ENCODE assay signal across 8 cellular contexts in the genomic region with DNA sequence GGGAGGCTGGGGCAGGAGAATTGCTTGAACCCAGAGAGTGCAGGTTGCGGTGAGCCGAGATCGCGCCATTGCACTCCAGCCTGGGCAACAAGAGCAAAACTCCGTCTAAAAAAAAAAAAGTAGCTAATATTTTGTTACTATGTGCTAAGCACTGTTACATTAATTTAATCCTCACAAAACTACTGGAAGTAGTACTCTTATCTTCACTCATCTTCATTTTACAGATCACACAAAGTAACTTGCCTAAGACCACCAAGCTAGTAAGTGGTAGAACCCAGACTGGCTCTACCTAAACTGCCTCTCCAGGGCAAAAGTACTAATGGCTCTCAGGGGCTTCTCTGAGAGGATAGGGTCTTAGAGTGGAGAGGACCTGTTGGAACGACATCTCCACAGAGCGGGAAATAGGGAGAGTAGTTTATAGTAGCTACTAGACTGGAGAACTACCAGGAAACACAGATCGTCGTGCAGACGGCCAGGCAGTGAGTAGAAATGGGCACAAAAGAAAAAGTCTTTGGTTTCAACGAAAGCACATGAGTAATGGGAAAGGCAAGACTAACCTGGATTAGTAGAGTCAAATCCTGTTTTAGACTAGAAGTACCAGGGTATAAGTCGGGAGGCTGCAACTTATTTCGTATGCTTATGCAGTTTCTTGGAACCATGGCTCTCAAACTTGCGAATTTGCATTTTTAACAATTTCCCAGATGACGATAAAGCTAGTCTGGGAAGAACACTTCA. TPM values are rescaled to one million over a fixed set of nuclear protein-coding genes. Genes with fewer than 3 reads are reported as not detected.
DNase-seq lines count a peak whose midpoint lies in the region; TF ChIP-seq lines count a peak whose summit lies in the region.

No MANE protein-coding gene starts in this region.

- H3K36me3 ChIP-seq in H7 (replicated peaks; ENCODE audit: control insufficient read depth, insufficient read depth, low read length) (no peaks in the 10 kb centered on the region), SK-N-MC (ENCODE audit: insufficient read depth, low read length) (peaks cover 11% of the 10 kb centered on the region; the same call in 1 of the 2 replicates), skeletal muscle tissue (ENCODE audit: control insufficient read depth in 3 of 3, insufficient read depth in 3 of 3, low read length in 3 of 3) (peaks cover 0 to 4% (median 3%) of the 10 kb centered on the region in 3 donors)

- H3K4me3 ChIP-seq in H7 (ENCODE audit: insufficient read depth, low read depth, low read length) (peak overlapping the region; percentile 96), SK-N-MC (peak overlapping the region; percentile 96), fibroblast of villous mesenchyme (ENCODE audit: low read depth, low read length) (peak overlapping the region; percentile 79), skeletal muscle tissue (ENCODE audit: low read length in 3 of 3) (peak overlapping the region; percentile 87 to 91 (median 91))

- TF ChIP-seq CTCF in fibroblast of villous mesenchyme (IDR thresholded peaks at IDR 0.05; ENCODE audit: insufficient read depth, low read depth, low read length) = no peak

- H3K9me3 ChIP-seq in SK-N-MC (ENCODE audit: low read depth, low read length) (no peaks in the 10 kb centered on the region), skeletal muscle tissue (ENCODE audit: control insufficient read depth in 3 of 3, low read length in 3 of 3) (no peaks in the 10 kb centered on the region)

- DNase-seq in H7 (no peak), SK-N-MC (ENCODE audit: low read depth, low spot score) (no peak), fibroblast of villous mesenchyme (ENCODE audit: low read depth) (no peak), MV-4-11 (lab: John Stamatoyannopoulos, UW) (no peak), HuH-7.5 (ENCODE audit: low spot score) (no peak), iPS-NIHi7 (ENCODE audit: extremely low spot score) (no peak), NCI-H187 (lab: John Stamatoyannopoulos, UW) (no peak)

- peak overlapping the region; percentile 94 for H3K9ac ChIP-seq in SK-N-MC (ENCODE audit: insufficient read length)
- peak overlapping the region; percentile 82 to 93 (median 92) for H3K9ac ChIP-seq in skeletal muscle tissue (ENCODE audit: low read depth in 1 of 3, low read length in 3 of 3)

- H3K27me3 ChIP-seq in H7 (ENCODE audit: control insufficient read depth, insufficient read depth, low read length) (peaks cover 3% of the 10 kb centered on the region; the same call in 1 of the 2 replicates), skeletal muscle tissue (ENCODE audit: control insufficient read depth in 3 of 3, insufficient read depth in 3 of 3, low read length in 3 of 3) (no peaks in the 10 kb centered on the region)

- peaks cover 7 to 12% (median 8%) of the 10 kb centered on the region in 3 donors for H3K4me1 ChIP-seq in skeletal muscle tissue (ENCODE audit: control insufficient read depth in 3 of 3, insufficient read depth in 3 of 3, low read length in 3 of 3)

- H3K27ac ChIP-seq in SK-N-MC (no peak overlapping the region), skeletal muscle tissue (ENCODE audit: low read depth, low read length) (peak overlapping the region; percentile 95)

RNA-seq across cellular contexts. Expression of a gene that starts 1.4 kb away (rescaled TPM):
- 24.5 and 41.3 TPM in 2 replicates for total RNA-seq in H7 (2014; rRNA removed; shearing (Covaris generic))
- total RNA-seq in fibroblast of villous mesenchyme (26.7 and 41.9 TPM in 2 replicates), skeletal muscle tissue (23.5 TPM)
